8 cellular contexts compared by ENCODE assay signal in the genomic region with DNA sequence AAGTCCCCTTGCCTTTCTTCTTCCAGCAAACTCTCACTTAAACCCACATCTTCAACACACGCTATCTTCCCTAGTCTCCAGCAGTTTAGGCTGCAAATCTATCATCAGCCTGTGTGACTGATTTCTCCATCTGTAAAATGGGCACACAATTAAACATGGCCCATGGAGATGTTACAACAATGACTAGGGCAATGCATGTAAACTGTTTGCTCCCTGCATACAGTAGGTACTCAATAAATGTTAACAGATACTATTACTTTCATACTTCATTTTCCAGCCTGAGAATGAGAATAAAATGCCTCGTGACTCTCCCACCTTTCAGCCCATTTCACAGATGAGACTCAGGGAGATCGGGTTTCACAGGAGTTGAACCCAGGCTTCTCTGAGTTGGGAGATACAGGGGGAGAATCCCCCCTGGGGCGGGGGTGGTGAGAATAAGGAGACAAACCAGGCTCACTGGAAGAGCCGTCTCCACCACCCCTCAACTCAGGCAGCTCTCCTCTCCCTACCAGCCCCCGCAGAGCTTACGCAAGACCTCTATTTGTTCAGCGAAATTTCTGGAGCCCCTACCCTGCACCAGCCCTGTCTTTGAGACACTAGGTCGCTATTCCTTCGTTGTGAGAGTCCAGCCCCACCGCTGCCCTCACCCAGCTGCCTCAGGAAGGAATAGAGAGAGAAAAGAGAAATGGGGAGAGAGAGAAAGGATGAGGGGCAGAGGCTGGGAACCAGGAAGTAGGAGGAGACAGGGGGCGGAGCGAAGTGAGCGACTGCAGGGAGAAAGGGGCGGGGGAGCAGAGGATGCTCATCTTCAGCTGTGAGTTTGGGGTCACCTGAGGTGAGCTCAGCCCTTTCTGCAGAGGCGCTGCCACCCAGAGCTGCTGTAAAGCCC. TPM values are rescaled to one million over a fixed set of nuclear protein-coding genes. Genes with fewer than 3 reads are reported as not detected.
DNase-seq lines count a peak whose midpoint lies in the region; ATAC-seq and TF ChIP-seq lines count a peak whose summit lies in the region.

No MANE protein-coding gene starts in this region.

- H3K4me1 ChIP-seq in SJCRH30 (peaks cover 19% of the 10 kb centered on the region), iPS-18a (ENCODE audit: control insufficient read depth, low read depth, low read length) (no peaks in the 10 kb centered on the region), prostate gland (replicated peaks) (peaks cover 9% of the 10 kb centered on the region)

- no peak overlapping the region for H3K9ac ChIP-seq in iPS-18a (ENCODE audit: low read length)

- no peak for TF ChIP-seq CTCF in prostate gland (IDR thresholded peaks at IDR 0.05)

- DNase-seq in HCEC 1CT, result peak; percentile 62
- peak; percentile 82 to 83 for DNase-seq in SJCRH30
- DNase-seq in activated naive CD4-positive, alpha-beta T cell treated with anti-CD3 and anti-CD28 coated beads for 36 hours, result peak; percentile 81
- peak; percentile 40 to 46 for DNase-seq in stimulated activated CD4-positive, alpha-beta T cell treated with anti-CD3 and anti-CD28 coated beads, Interleukin-4, amount 100 ng/mL, for 48 hours (ENCODE audit: low read depth in 2 of 2)
- no peak for DNase-seq in prostate gland (ENCODE audit: low spot score)
- no peak for DNase-seq in HEK293T (ENCODE audit: extremely low spot score)

- H3K9me3 Mint-ChIP-seq in activated naive CD4-positive, alpha-beta T cell treated with anti-CD3 and anti-CD28 coated beads for 36 hours, result no peaks in the 10 kb centered on the region

- POLR2A ChIA-PET in HEK293T (lab: Yijun Ruan, JAX), result no interaction called here

- CTCF ChIA-PET in activated naive CD4-positive, alpha-beta T cell treated with anti-CD3 and anti-CD28 coated beads for 36 hours (lab: Charles Lee), result interaction anchor here (0.7 to 1.6 kb wide), 5 partner anchors 24 to 58 kb away, joined by 3 to 11 read pairs (median 5); a partner anchor contains a TSS
- CTCF ChIA-PET in HEK293T (lab: Yijun Ruan, JAX), result interaction anchor here (0.8 kb wide), 1 partner anchor 15 kb away, joined by 3 read pairs; no protein-coding TSS in a partner anchor

- intact Hi-C loops in activated naive CD4-positive, alpha-beta T cell treated with anti-CD3 and anti-CD28 coated beads for 36 hours (cut with micrococcal nuclease), result no loop called here
- intact Hi-C loops in prostate gland (cut with DNase I), result no loop called here

- H3K27ac Mint-ChIP-seq in activated naive CD4-positive, alpha-beta T cell treated with anti-CD3 and anti-CD28 coated beads for 36 hours, result peak overlapping the region; percentile 83

- H3K4me1 Mint-ChIP-seq in activated naive CD4-positive, alpha-beta T cell treated with anti-CD3 and anti-CD28 coated beads for 36 hours (ENCODE audit: low read depth), result peaks cover 16% of the 10 kb centered on the region

- H3K4me3 ChIP-seq in SJCRH30 (no peak overlapping the region), iPS-18a (ENCODE audit: low read length) (peak overlapping the region; percentile 45), prostate gland (no peak overlapping the region)

- peak overlapping the region; percentile 17 for H3K4me3 Mint-ChIP-seq in activated naive CD4-positive, alpha-beta T cell treated with anti-CD3 and anti-CD28 coated beads for 36 hours

- H3K27ac ChIP-seq in SJCRH30, result peak overlapping the region; percentile 7; the same call in 1 of the 2 replicates
- no peak overlapping the region for H3K27ac ChIP-seq in iPS-18a (ENCODE audit: low read length)
- no peak overlapping the region for H3K27ac ChIP-seq in prostate gland

- H3K9me3 ChIP-seq in SJCRH30 (replicated peaks), result no peaks in the 10 kb centered on the region
- H3K9me3 ChIP-seq in iPS-18a (ENCODE audit: control insufficient read depth, low read depth, low read length), result no peaks in the 10 kb centered on the region
- H3K9me3 ChIP-seq in prostate gland, result no peaks in the 10 kb centered on the region

- no peaks in the 10 kb centered on the region for H3K27me3 Mint-ChIP-seq in activated naive CD4-positive, alpha-beta T cell treated with anti-CD3 and anti-CD28 coated beads for 36 hours (ENCODE audit: low read depth)

- TF ChIP-seq POLR2A in prostate gland (IDR thresholded peaks at IDR 0.05), result no peak

- no peaks in the 10 kb centered on the region for H3K36me3 Mint-ChIP-seq in activated naive CD4-positive, alpha-beta T cell treated with anti-CD3 and anti-CD28 coated beads for 36 hours (ENCODE audit: low read depth)

- H3K27me3 ChIP-seq in SJCRH30 (no peaks in the 10 kb centered on the region), iPS-18a (ENCODE audit: control insufficient read depth, insufficient read depth, low read length) (no peaks in the 10 kb centered on the region), prostate gland (replicated peaks; ENCODE audit: insufficient read depth) (no peaks in the 10 kb centered on the region)

- no peak for ATAC-seq in HG03460 (IDR thresholded peaks at IDR 0.05; ENCODE audit: unreplicated experiment)

- no peaks in the 10 kb centered on the region for H3K36me3 ChIP-seq in SJCRH30
- H3K36me3 ChIP-seq in iPS-18a (ENCODE audit: control insufficient read depth, low read depth, low read length), result no peaks in the 10 kb centered on the region
- no peaks in the 10 kb centered on the region for H3K36me3 ChIP-seq in prostate gland

- WGBS in prostate gland, result 53% methylated on average over 16 of the region's 16 CpGs

TF ChIP-seq in HEK293T, 16 proteins besides CTCF, POLR2A, EP300 and RAD21:
- no peak for TF ChIP-seq LEF1 (IDR thresholded peaks at IDR 0.05; ENCODE audit: borderline replicate concordance)
- no peak for TF ChIP-seq FOXK2 (IDR thresholded peaks at IDR 0.05)
- no peak for TF ChIP-seq FOXA1 (IDR thresholded peaks at IDR 0.05)
- TF ChIP-seq NFRKB (IDR thresholded peaks at IDR 0.05), result no peak
- no peak for TF ChIP-seq CTBP1 (IDR thresholded peaks at IDR 0.05; ENCODE audit: borderline replicate concordance)
- TF ChIP-seq HDGF (IDR thresholded peaks at IDR 0.05; ENCODE audit: borderline replicate concordance), result no peak
- no peak for TF ChIP-seq SUZ12 (IDR thresholded peaks at IDR 0.05)
- TF ChIP-seq, protein P1, sequence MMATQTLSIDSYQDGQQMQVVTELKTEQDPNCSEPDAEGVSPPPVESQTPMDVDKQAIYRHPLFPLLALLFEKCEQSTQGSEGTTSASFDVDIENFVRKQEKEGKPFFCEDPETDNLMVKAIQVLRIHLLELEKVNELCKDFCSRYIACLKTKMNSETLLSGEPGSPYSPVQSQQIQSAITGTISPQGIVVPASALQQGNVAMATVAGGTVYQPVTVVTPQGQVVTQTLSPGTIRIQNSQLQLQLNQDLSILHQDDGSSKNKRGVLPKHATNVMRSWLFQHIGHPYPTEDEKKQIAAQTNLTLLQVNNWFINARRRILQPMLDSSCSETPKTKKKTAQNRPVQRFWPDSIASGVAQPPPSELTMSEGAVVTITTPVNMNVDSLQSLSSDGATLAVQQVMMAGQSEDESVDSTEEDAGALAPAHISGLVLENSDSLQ (IDR thresholded peaks at IDR 0.05), result no peak
- TF ChIP-seq ZNF384 (IDR thresholded peaks at IDR 0.05), result no peak
- TF ChIP-seq ARNT (IDR thresholded peaks at IDR 0.05), result no peak
- no peak for TF ChIP-seq BHLHE40 (IDR thresholded peaks at IDR 0.05; ENCODE audit: borderline replicate concordance)
- no peak for TF ChIP-seq ELF4 (IDR thresholded peaks at IDR 0.05)
- TF ChIP-seq TARDBP (IDR thresholded peaks at IDR 0.05), result no peak
- TF ChIP-seq L3MBTL2 (conservative IDR thresholded peaks at IDR 0.05), result no peak
- TF ChIP-seq SP1 (IDR thresholded peaks at IDR 0.05), result no peak
- TF ChIP-seq FOXM1 (IDR thresholded peaks at IDR 0.05; ENCODE audit: borderline replicate concordance), result no peak

RNA-seq across cellular contexts. Expression of a gene that starts 42.1 kb away (rescaled TPM):
- not detected in 2 replicates for total RNA-seq in SJCRH30 (2014; rRNA removed; shearing (Covaris generic))
- under 1 TPM; 0.14 to 0.17 TPM for total RNA-seq in activated naive CD4-positive, alpha-beta T cell treated with anti-CD3 and anti-CD28 coated beads for 36 hours
- 10 to 100 TPM in 1 of 2 donors, under 1 TPM in 1; 0.46 to 28.4 TPM for total RNA-seq in prostate gland

RNA-seq across cellular contexts. Expression of a gene that starts 50.6 kb away (rescaled TPM):
- 4.0 and 5.8 TPM in 2 replicates for total RNA-seq in SJCRH30 (2014; rRNA removed; shearing (Covaris generic))
- 10 to 100 TPM; 13.3 to 13.5 TPM for total RNA-seq in activated naive CD4-positive, alpha-beta T cell treated with anti-CD3 and anti-CD28 coated beads for 36 hours
- 10 to 100 TPM in 1 of 2 donors, 1 to 10 TPM in 1; 1.7 to 14.6 TPM for total RNA-seq in prostate gland

Comparison
In these comparisons a context has a peak if more than half of its experiments do, and no peak if none do; other contexts are left out.
1. DNase-seq: peak in HCEC 1CT (single experiment), SJCRH30 (2 of 2), activated naive CD4-positive, alpha-beta T cell treated with anti-CD3 and anti-CD28 coated beads for 36 hours (single experiment) and stimulated activated CD4-positive, alpha-beta T cell treated with anti-CD3 and anti-CD28 coated beads, Interleukin-4, amount 100 ng/mL, for 48 hours (2 of 2); none in prostate gland (single experiment) and HEK293T (single experiment).